ENCODE assay signal across 13 cellular contexts in genomic region chr9:16530669-16531461, GRCh38.
DNase-seq lines count a peak whose midpoint lies in the region; ATAC-seq and TF ChIP-seq lines count a peak whose summit lies in the region.
"Had no signal": no experiment of that assay in that cellular context is flagged by ENCODE, and none has a peak within 500 bp of the region (broad histone marks: within the 10 kb centered on the region; RNA-seq: fewer than 3 reads in every experiment).

No MANE protein-coding gene starts in this region.

- peak overlapping the region; percentile 42 for H3K4me2 ChIP-seq in fibroblast of lung (ENCODE audit: extremely low read depth, insufficient read depth, low read length)

- peaks cover 8% of the 10 kb centered on the region for H3K4me1 ChIP-seq in fibroblast of lung (ENCODE audit: control insufficient read depth, extremely low read depth, insufficient read depth, low read length)
- H3K4me1 ChIP-seq: left ventricle myocardium inferior had no signal

- peak overlapping the region; percentile 8 for H3K27ac ChIP-seq in fibroblast of lung (ENCODE audit: insufficient read depth, low read length)
- H3K27ac ChIP-seq: cardiac muscle cell, left ventricle myocardium inferior had no signal

- DNase-seq in MV-4-11 (lab: John Stamatoyannopoulos, UW) (peak; percentile 46), NCI-H446 (lab: John Stamatoyannopoulos, UW) (peak; percentile 63 to 85), fibroblast of lung (ENCODE audit: low read depth in 2 of 2) (peak; percentile 77 to 84), sciatic nerve (ENCODE audit: low spot score) (peak; percentile 69), cortex of kidney (lab: John Stamatoyannopoulos, UW) (no peak), glomerular visceral epithelial cell (ENCODE audit: extremely low spot score) (no peak)
- DNase-seq in activated T-cell treated with anti-CD3 and anti-CD28 coated beads, Interleukin-2, amount 50 U/mL, for 1 hour = no peak
- DNase-seq: CD8-positive, alpha-beta T cell; left ventricle myocardium inferior; NCI-H774; stimulated activated naive CD8-positive, alpha-beta T cell treated with anti-CD3 and anti-CD28 coated beads, Interleukin-15, amount 100 ng/mL, for 72 hours had no signal

- no peaks in the 10 kb centered on the region for H3K36me3 ChIP-seq in fibroblast of lung (ENCODE audit: control insufficient read depth, insufficient read depth, low read length)
- H3K36me3 ChIP-seq: cardiac muscle cell, left ventricle myocardium inferior had no signal

- no peak overlapping the region for H2AFZ ChIP-seq in fibroblast of lung (ENCODE audit: low read length)

- H3K4me3 ChIP-seq in fibroblast of lung (replicated peaks in 1 of 4; ENCODE audit: control extremely low read depth in 1 of 4, insufficient read depth in 1 of 4, low read depth in 3 of 4, low read length in 4 of 4) = no peak overlapping the region
- H3K4me3 ChIP-seq: cardiac muscle cell, left ventricle myocardium inferior had no signal

- no peaks in the 10 kb centered on the region for H3K9me3 ChIP-seq in fibroblast of lung (ENCODE audit: control insufficient read depth, insufficient read depth, low read depth, low read length)
- H3K9me3 ChIP-seq: left ventricle myocardium inferior had no signal

- no peak overlapping the region for H3K9ac ChIP-seq in fibroblast of lung (ENCODE audit: insufficient read depth, low read length)

- H3K79me2 ChIP-seq in fibroblast of lung (ENCODE audit: control insufficient read depth, insufficient read depth, low read length) = no peaks in the 10 kb centered on the region

- H4K20me1 ChIP-seq in fibroblast of lung (ENCODE audit: control insufficient read depth, extremely low read depth, insufficient read depth, low read length) = no peaks in the 10 kb centered on the region

- no peaks in the 10 kb centered on the region for H3K27me3 ChIP-seq in fibroblast of lung (ENCODE audit: control insufficient read depth, insufficient read depth, low read length)

- intact Hi-C loops in sciatic nerve (cut with DNase I) = loop anchor here (5.0 kb wide), 1 partner anchor 1024 kb away; no protein-coding TSS in a partner anchor

- peak; percentile 89 for ATAC-seq in sciatic nerve
- ATAC-seq in GM19455 (IDR thresholded peaks at IDR 0.05; ENCODE audit: unreplicated experiment) = no peak
- ATAC-seq: CD8-positive, alpha-beta T cell; stimulated activated naive CD8-positive, alpha-beta T cell treated with anti-CD3 and anti-CD28 coated beads, Interleukin-15, amount 100 ng/mL, for 72 hours had no signal

- no peak for TF ChIP-seq CTCF in fibroblast of lung (conservative IDR thresholded peaks at IDR 0.05 in 1 of 2, IDR thresholded peaks at IDR 0.05 in 1 of 2; ENCODE audit: low read depth in 1 of 2, low read length in 2 of 2)

Comparison
In these comparisons a context has a peak if more than half of its experiments do, and no peak if none do; other contexts are left out.
1. DNase-seq: peak in MV-4-11 (single experiment), NCI-H446 (2 of 2), fibroblast of lung (2 of 2) and sciatic nerve (single experiment); none in activated T-cell treated with anti-CD3 and anti-CD28 coated beads, Interleukin-2, amount 50 U/mL, for 1 hour (single experiment), cortex of kidney (single experiment) and glomerular visceral epithelial cell (single experiment).